Comparison of ENCODE assay signal across 17 cellular contexts in the genomic region with DNA sequence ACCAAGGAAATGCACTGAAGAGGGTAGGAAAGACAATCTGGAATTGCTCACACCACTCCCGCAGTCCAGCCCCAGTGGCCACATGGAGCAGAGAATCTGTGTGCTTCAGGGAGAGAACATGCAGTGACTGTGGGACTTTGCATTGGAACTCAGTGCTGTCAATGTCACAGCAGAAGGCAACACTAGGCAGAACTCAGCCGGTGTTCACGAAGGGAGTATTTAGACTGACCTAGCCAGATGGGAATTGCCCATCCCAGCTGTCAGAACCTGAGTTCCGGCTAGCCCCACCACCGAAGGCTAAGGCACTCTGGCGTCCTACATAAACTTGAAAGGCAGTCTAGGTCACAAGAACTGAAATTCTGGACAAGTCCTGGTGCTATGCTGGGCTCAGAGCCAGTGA.
A peak's percentile ranks its signal among the peaks of the same experiment; 100 is the strongest.
DNase-seq lines count a peak whose midpoint lies in the region; ATAC-seq, FAIRE-seq and TF ChIP-seq lines count a peak whose summit lies in the region.
"Had no signal": no experiment of that assay in that cellular context is flagged by ENCODE, and none has a peak within 500 bp of the region (broad histone marks: within the 10 kb centered on the region; RNA-seq: fewer than 3 reads in every experiment).

No MANE protein-coding gene starts in this region.

- no peaks in the 10 kb centered on the region for H3K27me3 ChIP-seq in left ventricle myocardium inferior (ENCODE audit: low read depth)
- no peaks in the 10 kb centered on the region for H3K27me3 ChIP-seq in small intestine (ENCODE audit: control insufficient read depth in 2 of 2, insufficient read depth in 2 of 2, low read length in 2 of 2)
- H3K27me3 ChIP-seq: BLaER1 treated with 17β-estradiol and CSF1 and Interleukin-3, amounts not matched to agents 10 nM and 100 nM had no signal

- H3K4me3 Mint-ChIP-seq in stimulated activated effector memory CD8-positive, alpha-beta T cell treated with anti-CD3 and anti-CD28 coated beads, Interleukin-12 subunit alpha, Interleukin-12 subunit beta, amount 100 ng/mL, for 72 hours = no peak overlapping the region
- H3K4me3 Mint-ChIP-seq: CD4-positive, alpha-beta T cell; GM23338 had no signal

- TF ChIP-seq CTCF in left ventricle myocardium inferior (IDR thresholded peaks at IDR 0.05; ENCODE audit: borderline replicate concordance) = peak; percentile 10

- peak overlapping the region; percentile 30 for H3K27ac ChIP-seq in left ventricle myocardium inferior (replicated peaks)
- no peak overlapping the region for H3K27ac ChIP-seq in small intestine (ENCODE audit: low read depth in 1 of 2, low read length in 1 of 2)
- H3K27ac ChIP-seq: BLaER1 treated with 17β-estradiol and CSF1 and Interleukin-3, amounts not matched to agents 10 nM and 100 nM had no signal

- H3K9me3 Mint-ChIP-seq in stimulated activated effector memory CD8-positive, alpha-beta T cell treated with anti-CD3 and anti-CD28 coated beads, Interleukin-12 subunit alpha, Interleukin-12 subunit beta, amount 100 ng/mL, for 72 hours = no peaks in the 10 kb centered on the region
- H3K9me3 Mint-ChIP-seq: CD4-positive, alpha-beta T cell; GM23338 had no signal

- peaks cover 6% of the 10 kb centered on the region for H3K36me3 Mint-ChIP-seq in stimulated activated effector memory CD8-positive, alpha-beta T cell treated with anti-CD3 and anti-CD28 coated beads, Interleukin-12 subunit alpha, Interleukin-12 subunit beta, amount 100 ng/mL, for 72 hours

- intact Hi-C loops in Right ventricle myocardium inferior (cut with DNase I) (no loop called here), left cardiac atrium (cut with DNase I) (loop anchor here in 1 of 2 donors (10.0 kb wide), 1 partner anchor 98 kb away; no protein-coding TSS in a partner anchor), left ventricle myocardium inferior (cut with micrococcal nuclease) (no loop called here)

- H3K4me1 ChIP-seq in left ventricle myocardium inferior (peaks cover 40% of the 10 kb centered on the region), small intestine (ENCODE audit: control insufficient read depth in 2 of 2, insufficient read depth in 1 of 2, low read depth in 1 of 2, low read length in 1 of 2) (no peaks in the 10 kb centered on the region)
- H3K4me1 ChIP-seq: BLaER1 treated with 17β-estradiol and CSF1 and Interleukin-3, amounts not matched to agents 10 nM and 100 nM had no signal

- no peak for FAIRE-seq in small intestine (lab: Jason Lieb, UNC)
- FAIRE-seq: GM12891 had no signal

- H3K4me1 Mint-ChIP-seq in stimulated activated effector memory CD8-positive, alpha-beta T cell treated with anti-CD3 and anti-CD28 coated beads, Interleukin-12 subunit alpha, Interleukin-12 subunit beta, amount 100 ng/mL, for 72 hours = peaks cover 39% of the 10 kb centered on the region

- H3K4me3 ChIP-seq in left ventricle myocardium inferior (no peak overlapping the region), small intestine (ENCODE audit: low read depth in 1 of 2, low read length in 2 of 2) (no peak overlapping the region)
- H3K4me3 ChIP-seq: BLaER1 treated with 17β-estradiol and CSF1 and Interleukin-3, amounts not matched to agents 10 nM and 100 nM; GM23338 had no signal

- ATAC-seq in Right ventricle myocardium inferior (peak; percentile 37), left cardiac atrium (no peak), HG02938 (IDR thresholded peaks at IDR 0.05; ENCODE audit: unreplicated experiment) (no peak)
- ATAC-seq in stimulated activated effector memory CD8-positive, alpha-beta T cell treated with anti-CD3 and anti-CD28 coated beads, Interleukin-12 subunit alpha, Interleukin-12 subunit beta, amount 100 ng/mL, for 72 hours = no peak
- ATAC-seq: GM23338 had no signal

- H3K36me3 ChIP-seq in left ventricle myocardium inferior (peaks cover 11% of the 10 kb centered on the region), small intestine (ENCODE audit: control insufficient read depth in 2 of 2, insufficient read depth in 2 of 2, low read length in 2 of 2) (no peaks in the 10 kb centered on the region)

- H3K9me3 ChIP-seq in left ventricle myocardium inferior (replicated peaks) = no peaks in the 10 kb centered on the region
- no peaks in the 10 kb centered on the region for H3K9me3 ChIP-seq in small intestine (ENCODE audit: control insufficient read depth, low read depth)

- DNase-seq in Right ventricle myocardium inferior (ENCODE audit: missing footprints) = no peak
- no peak for DNase-seq in left cardiac atrium
- peak; percentile 40 for DNase-seq in NCI-H69 (lab: John Stamatoyannopoulos, UW)
- no peak for DNase-seq in left ventricle myocardium inferior
- no peak for DNase-seq in stimulated activated effector memory CD8-positive, alpha-beta T cell treated with anti-CD3 and anti-CD28 coated beads, Interleukin-12 subunit alpha, Interleukin-12 subunit beta, amount 100 ng/mL, for 72 hours (ENCODE audit: low spot score in 2 of 2)
- no peak for DNase-seq in small intestine
- DNase-seq: ACHN; Calu3; CD4-positive, alpha-beta T cell; DMS153; DMS79 treated with DMSO at 0.1 percent for 48 hours; EL; H7 had no signal

- 95 to 98% (median 98%) methylated on average over 6 of the region's 6 CpGs for WGBS in small intestine, 3 donors

- H3K27ac Mint-ChIP-seq in stimulated activated effector memory CD8-positive, alpha-beta T cell treated with anti-CD3 and anti-CD28 coated beads, Interleukin-12 subunit alpha, Interleukin-12 subunit beta, amount 100 ng/mL, for 72 hours = peak overlapping the region; percentile 40
- H3K27ac Mint-ChIP-seq: CD4-positive, alpha-beta T cell; GM23338 had no signal
